ENCODE assay signal across 1 cellular context in the genomic region with DNA sequence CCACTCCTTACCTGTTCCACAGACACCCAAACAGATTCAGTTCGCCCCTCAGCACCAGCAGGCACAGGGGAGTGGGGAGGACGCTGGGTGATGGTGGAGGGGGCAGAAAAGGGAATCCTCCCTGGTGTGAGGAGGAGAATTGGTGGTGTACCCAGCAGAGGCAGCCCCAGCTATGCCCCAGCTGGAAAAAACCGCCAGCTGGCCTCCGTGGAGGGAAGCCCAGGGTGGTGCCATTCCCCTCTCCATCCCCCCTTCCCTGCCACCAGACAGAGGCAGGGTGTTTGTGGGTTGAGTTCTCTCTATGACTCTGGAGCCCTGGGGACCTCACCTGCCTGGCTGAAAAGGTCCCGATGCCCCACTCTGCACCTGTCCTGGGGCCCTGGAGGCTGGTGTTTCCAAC.
TF ChIP-seq lines count a peak whose summit lies in the region.

No MANE protein-coding gene starts in this region.

TF ChIP-seq in H1, 55 proteins besides CTCF, POLR2A, EP300 and RAD21:
- TF ChIP-seq TBP (IDR thresholded peaks at IDR 0.05; ENCODE audit: low read depth, low read length) (no peak), HDAC2 (IDR thresholded peaks at IDR 0.05; ENCODE audit: borderline replicate concordance in 1 of 2, low read depth in 2 of 2, low read length in 2 of 2) (no peak), SIRT6 (IDR thresholded peaks at IDR 0.05; ENCODE audit: low read length) (no peak), MAFK (IDR thresholded peaks at IDR 0.05; ENCODE audit: low read depth, low read length) (no peak), CBX5 (IDR thresholded peaks at IDR 0.05; ENCODE audit: low read depth, low read length) (no peak), EZH2 (IDR thresholded peaks at IDR 0.05; ENCODE audit: low read depth, low read length, severe bottlenecking) (no peak), NANOG (IDR thresholded peaks at IDR 0.05; ENCODE audit: insufficient read depth, low read depth, low read length, poor library complexity, severe bottlenecking) (no peak), NRF1 (IDR thresholded peaks at IDR 0.05; ENCODE audit: low read depth, low read length) (no peak), SRF (IDR thresholded peaks at IDR 0.05; ENCODE audit: low read depth, low read length) (no peak), BACH1 (IDR thresholded peaks at IDR 0.05; ENCODE audit: low read length) (no peak), RFX5 (IDR thresholded peaks at IDR 0.05; ENCODE audit: borderline replicate concordance, low read depth, low read length) (no peak), RNF2 (IDR thresholded peaks at IDR 0.05; ENCODE audit: borderline replicate concordance, low read depth, low read length, missing control alignments, poor library complexity, severe bottlenecking) (no peak), TCF12 (IDR thresholded peaks at IDR 0.05; ENCODE audit: low read depth, low read length) (no peak), RXRA (IDR thresholded peaks at IDR 0.05; ENCODE audit: insufficient read depth, low read depth, low read length) (no peak), POLR2AphosphoS5 (IDR thresholded peaks at IDR 0.05; ENCODE audit: low read depth, low read length) (no peak), CHD2 (IDR thresholded peaks at IDR 0.05; ENCODE audit: low read length) (no peak), KDM1A (IDR thresholded peaks at IDR 0.05; ENCODE audit: borderline replicate concordance, low read length) (no peak)
